In the genomic region with DNA sequence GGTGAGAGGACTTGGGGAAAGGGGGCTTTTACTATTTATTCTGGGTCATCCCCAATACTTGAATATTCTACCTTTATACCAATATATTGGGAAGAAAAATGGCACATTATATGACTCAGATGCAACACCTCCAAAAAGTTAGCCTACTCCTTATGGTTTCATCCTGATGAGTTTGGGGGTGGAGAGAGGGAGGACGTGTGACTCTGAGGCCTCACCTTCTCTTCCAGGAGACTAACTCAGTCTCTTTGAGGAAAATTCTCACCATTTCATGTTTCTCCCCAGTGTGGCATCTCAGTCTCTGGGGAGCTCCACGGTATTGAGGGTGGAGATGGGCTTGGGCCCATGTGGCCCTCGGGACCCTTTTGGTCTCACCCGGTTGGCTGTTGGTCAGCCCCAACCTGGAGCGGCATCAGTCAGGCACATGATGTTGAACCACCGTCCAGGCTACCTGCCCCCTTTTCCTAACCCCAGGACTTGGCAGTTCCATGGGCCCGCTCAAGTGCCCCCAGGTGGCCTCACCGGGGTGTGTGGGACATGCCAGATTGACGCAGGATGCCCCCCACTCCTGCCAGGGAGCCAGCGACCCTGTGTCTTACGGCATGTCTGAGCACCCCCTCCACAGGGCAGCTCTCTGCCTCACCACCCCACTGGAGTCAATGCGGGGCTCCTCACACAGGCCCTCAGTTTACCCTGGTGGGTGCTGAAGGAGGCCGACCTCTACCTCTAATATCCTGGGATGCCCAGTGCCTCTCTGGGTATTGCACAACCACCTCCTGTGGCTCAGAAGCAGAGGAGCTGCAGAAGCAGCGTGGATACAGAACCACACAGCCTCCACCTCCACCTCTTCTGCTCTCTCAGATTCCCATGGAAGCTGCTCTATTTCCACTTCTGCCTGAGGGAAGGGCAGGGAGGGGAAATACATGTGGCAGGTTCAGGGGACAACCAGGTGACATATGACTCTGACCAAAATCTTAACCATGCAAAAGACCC, we compare ENCODE assay signal across 20 cellular contexts.
DNase-seq lines count a peak whose midpoint lies in the region; ATAC-seq, FAIRE-seq and TF ChIP-seq lines count a peak whose summit lies in the region.
"Had no signal": no experiment of that assay in that cellular context is flagged by ENCODE, and none has a peak within 500 bp of the region (broad histone marks: within the 10 kb centered on the region; RNA-seq: fewer than 3 reads in every experiment).

No MANE protein-coding gene starts in this region.

- H3K9ac ChIP-seq in K562 (ENCODE audit: insufficient read depth in 1 of 2, low read depth in 2 of 2, low read length in 2 of 2) = no peak overlapping the region

- intact Hi-C loops in K562 (cut with micrococcal nuclease) = loop anchor here (10.0 kb wide), 1 partner anchor 225 kb away; no protein-coding TSS in a partner anchor
- intact Hi-C loops in esophagus squamous epithelium (cut with DNase I) = no loop called here

- no peak overlapping the region for H3K4me3 Mint-ChIP-seq in stimulated activated naive B cell treated with anti-CD40 and anti-IgM and Interleukin-4, amounts not matched to agents 10 μg/mL and 1 μg/mL and 100 μg/mL, for 72 hours
- H3K4me3 Mint-ChIP-seq: B cell; CD4-positive, alpha-beta T cell; HFFc6 had no signal

- FAIRE-seq in A549 (lab: Jason Lieb, UNC) = no peak
- no peak for FAIRE-seq in K562 (lab: Jason Lieb, UNC)
- FAIRE-seq: G401.6, GM12892 had no signal

- H3K9me1 ChIP-seq in K562 (ENCODE audit: control insufficient read depth, insufficient read depth, low read length) = no peaks in the 10 kb centered on the region

- H3K79me2 ChIP-seq in K562 (ENCODE audit: control insufficient read depth, insufficient read depth, low read length) = no peaks in the 10 kb centered on the region

- H3K27me3 ChIP-seq in K562 (ENCODE audit: control insufficient read depth in 2 of 2, insufficient read depth in 2 of 2, low read length in 2 of 2) (peaks cover 22 to 46% of the 10 kb centered on the region in 2 experiments; a peak in 4 of 5 replicates), esophagus squamous epithelium (peaks cover 0 to 5% (median 0%) of the 10 kb centered on the region in 4 donors)

- POLR2A ChIA-PET in A549 (lab: Yijun Ruan, JAX) (no interaction called here), K562 (lab: Yijun Ruan, JAX) (no interaction called here)

- H3K27ac Mint-ChIP-seq in stimulated activated naive B cell treated with anti-CD40 and anti-IgM and Interleukin-4, amounts not matched to agents 10 μg/mL and 1 μg/mL and 100 μg/mL, for 72 hours = no peak overlapping the region
- H3K27ac Mint-ChIP-seq: B cell; CD4-positive, alpha-beta T cell; HFFc6 had no signal

- DNase-seq in A549 (ENCODE audit: low read depth in 1 of 2, low spot score in 1 of 2) = no peak
- DNase-seq in K562 (ENCODE audit: extremely low read depth in 1 of 4, low spot score in 3 of 4) = no peak
- peak; percentile 39 for DNase-seq in left lobe of liver (ENCODE audit: low spot score)
- peak; percentile 32 for DNase-seq in putamen (ENCODE audit: low spot score)
- no peak for DNase-seq in esophagus squamous epithelium (lab: John Stamatoyannopoulos, UW)
- DNase-seq in NCI-H748 treated with DMSO at 0.1 percent for 48 hours (lab: John Stamatoyannopoulos, UW) = no peak
- DNase-seq in stimulated activated naive B cell treated with anti-CD40 and anti-IgM and Interleukin-4, amounts not matched to agents 10 μg/mL and 1 μg/mL and 100 μg/mL, for 72 hours = no peak
- DNase-seq: 8988T; ACHN; C1 segment of cervical spinal cord; Calu3; CD4-positive, alpha-beta T cell; DMS79; GOT3; HCEC 1CT; HFFc6 had no signal

- no peak overlapping the region for H3K4me2 ChIP-seq in A549
- H3K4me2 ChIP-seq in K562 (ENCODE audit: insufficient read depth, low read length) = no peak overlapping the region

- H2AFZ ChIP-seq in K562 (ENCODE audit: low read depth, low read length) = no peak overlapping the region

- BruUV-seq in K562 (replicated peaks; lab: Mats Ljungman, UMichigan) = no TSS peak

- TF ChIP-seq CTCF in A549 (IDR thresholded peaks at IDR 0.05) (no peak), K562 (IDR thresholded peaks at IDR 0.05 in 2 of 3, conservative IDR thresholded peaks at IDR 0.05 in 1 of 3; ENCODE audit: insufficient read depth in 2 of 3, low read depth in 1 of 3, low read length in 3 of 3) (no peak), esophagus squamous epithelium (IDR thresholded peaks at IDR 0.05) (no peak)

- no peaks in the 10 kb centered on the region for H3K4me1 Mint-ChIP-seq in stimulated activated naive B cell treated with anti-CD40 and anti-IgM and Interleukin-4, amounts not matched to agents 10 μg/mL and 1 μg/mL and 100 μg/mL, for 72 hours
- H3K4me1 Mint-ChIP-seq: B cell had no signal

- H3K9me3 ChIP-seq in A549 (no peaks in the 10 kb centered on the region), K562 (replicated peaks; ENCODE audit: control insufficient read depth, insufficient read depth, low read depth, low read length) (no peaks in the 10 kb centered on the region), esophagus squamous epithelium (no peaks in the 10 kb centered on the region)

- no peak overlapping the region for H3K27ac ChIP-seq in A549
- no peak overlapping the region for H3K27ac ChIP-seq in K562 (ENCODE audit: extremely low read depth, low read depth, low read length)
- no peak overlapping the region for H3K27ac ChIP-seq in esophagus squamous epithelium

- H3K36me3 Mint-ChIP-seq in stimulated activated naive B cell treated with anti-CD40 and anti-IgM and Interleukin-4, amounts not matched to agents 10 μg/mL and 1 μg/mL and 100 μg/mL, for 72 hours = peaks cover 0 to 13% of the 10 kb centered on the region in 2 donors

- H3K4me1 ChIP-seq in A549 (no peaks in the 10 kb centered on the region), K562 (replicated peaks in 1 of 2; ENCODE audit: control insufficient read depth in 2 of 2, insufficient read depth in 2 of 2, low read length in 2 of 2) (peaks cover 0 to 3% of the 10 kb centered on the region in 2 experiments; a peak in 1 of 5 replicates), esophagus squamous epithelium (no peaks in the 10 kb centered on the region)

- CTCF ChIA-PET in A549 (lab: Yijun Ruan, JAX) = no interaction called here
- CTCF ChIA-PET in K562 (lab: Yijun Ruan, JAX; ENCODE audit: low intra/inter-chr PET ratio) = no interaction called here

- no peak for TF ChIP-seq EP300 in A549 (IDR thresholded peaks at IDR 0.05)
- no peak for TF ChIP-seq EP300 in K562 (IDR thresholded peaks at IDR 0.05; ENCODE audit: low read length)

- peaks cover 6 to 13% of the 10 kb centered on the region in 2 donors for H3K9me3 Mint-ChIP-seq in stimulated activated naive B cell treated with anti-CD40 and anti-IgM and Interleukin-4, amounts not matched to agents 10 μg/mL and 1 μg/mL and 100 μg/mL, for 72 hours

- in situ Hi-C loops in K562 (cut with MboI) = no loop called here

- 27% methylated on average over 13 of the region's 14 CpGs for WGBS in A549 (ENCODE audit: missing lambda C conversion rate)
- 5% methylated on average over 12 of the region's 14 CpGs for WGBS in K562 (ENCODE audit: insufficient coverage, low coverage, missing lambda C conversion rate)
- WGBS in esophagus squamous epithelium, 2 donors = 66 to 90% methylated on average over 3 to 6 of the region's 14 CpGs

- peaks cover 8 to 17% of the 10 kb centered on the region in 2 donors for H3K27me3 Mint-ChIP-seq in stimulated activated naive B cell treated with anti-CD40 and anti-IgM and Interleukin-4, amounts not matched to agents 10 μg/mL and 1 μg/mL and 100 μg/mL, for 72 hours

- ATAC-seq in A549 (no peak), K562 (no peak), left lobe of liver (no peak), esophagus mucosa (no peak)
- ATAC-seq in stimulated activated naive B cell treated with anti-CD40 and anti-IgM and Interleukin-4, amounts not matched to agents 10 μg/mL and 1 μg/mL and 100 μg/mL, for 72 hours (replicated peaks) = no peak

- TF ChIP-seq POLR2A in A549 (IDR thresholded peaks at IDR 0.05; ENCODE audit: low read length) (no peak), K562 (conservative IDR thresholded peaks at IDR 0.05) (no peak), esophagus squamous epithelium (IDR thresholded peaks at IDR 0.05) (no peak)

- TF ChIP-seq RAD21 in A549 (conservative IDR thresholded peaks at IDR 0.05 in 1 of 2, IDR thresholded peaks at IDR 0.05 in 1 of 2) (no peak), K562 (CRISPR knock-in tag; conservative IDR thresholded peaks at IDR 0.05 in 1 of 2, IDR thresholded peaks at IDR 0.05 in 1 of 2) (no peak)

- H3K36me3 ChIP-seq in K562 (ENCODE audit: control insufficient read depth, insufficient read depth, low read length) (no peaks in the 10 kb centered on the region), esophagus squamous epithelium (no peaks in the 10 kb centered on the region)

- H4K20me1 ChIP-seq in K562 (replicated peaks; ENCODE audit: control insufficient read depth, insufficient read depth, low read length) = peaks cover 5% of the 10 kb centered on the region; the same call in 1 of the 2 replicates

- H3K4me3 ChIP-seq in A549 = no peak overlapping the region
- no peak overlapping the region for H3K4me3 ChIP-seq in K562
- H3K4me3 ChIP-seq in esophagus squamous epithelium = no peak overlapping the region

TF ChIP-seq in A549, 52 proteins besides CTCF, POLR2A, EP300 and RAD21 (continues in another document):
- no peak for TF ChIP-seq ZFP36 (IDR thresholded peaks at IDR 0.05; ENCODE audit: borderline replicate concordance, partially characterized antibody)
- TF ChIP-seq, protein P1, sequence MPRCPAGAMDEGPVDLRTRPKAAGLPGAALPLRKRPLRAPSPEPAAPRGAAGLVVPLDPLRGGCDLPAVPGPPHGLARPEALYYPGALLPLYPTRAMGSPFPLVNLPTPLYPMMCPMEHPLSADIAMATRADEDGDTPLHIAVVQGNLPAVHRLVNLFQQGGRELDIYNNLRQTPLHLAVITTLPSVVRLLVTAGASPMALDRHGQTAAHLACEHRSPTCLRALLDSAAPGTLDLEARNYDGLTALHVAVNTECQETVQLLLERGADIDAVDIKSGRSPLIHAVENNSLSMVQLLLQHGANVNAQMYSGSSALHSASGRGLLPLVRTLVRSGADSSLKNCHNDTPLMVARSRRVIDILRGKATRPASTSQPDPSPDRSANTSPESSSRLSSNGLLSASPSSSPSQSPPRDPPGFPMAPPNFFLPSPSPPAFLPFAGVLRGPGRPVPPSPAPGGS (IDR thresholded peaks at IDR 0.05) = no peak
- TF ChIP-seq CEBPB (IDR thresholded peaks at IDR 0.05) = peak; percentile 35 to 58; a peak in 3 of 4 replicates

TF ChIP-seq in K562, 482 proteins besides CTCF, POLR2A, EP300 and RAD21:
- TF ChIP-seq CEBPB (tag; IDR thresholded peaks at IDR 0.05) = peak; percentile 42; the same call in 1 of the 2 replicates
- TF ChIP-seq ZNF644 (tag; IDR thresholded peaks at IDR 0.05; ENCODE audit: low read depth) = no peak

Comparison
In these comparisons a context has a peak if more than half of its experiments do, and no peak if none do; other contexts are left out.
1. DNase-seq: peak in left lobe of liver (single experiment) and putamen (single experiment); none in A549 (0 of 2), K562 (0 of 4), esophagus squamous epithelium (single experiment), NCI-H748 treated with DMSO at 0.1 percent for 48 hours (single experiment) and stimulated activated naive B cell treated with anti-CD40 and anti-IgM and Interleukin-4, amounts not matched to agents 10 μg/mL and 1 μg/mL and 100 μg/mL, for 72 hours (single experiment).